Comparison of ENCODE assay signal across 1 cellular context in the genomic region with DNA sequence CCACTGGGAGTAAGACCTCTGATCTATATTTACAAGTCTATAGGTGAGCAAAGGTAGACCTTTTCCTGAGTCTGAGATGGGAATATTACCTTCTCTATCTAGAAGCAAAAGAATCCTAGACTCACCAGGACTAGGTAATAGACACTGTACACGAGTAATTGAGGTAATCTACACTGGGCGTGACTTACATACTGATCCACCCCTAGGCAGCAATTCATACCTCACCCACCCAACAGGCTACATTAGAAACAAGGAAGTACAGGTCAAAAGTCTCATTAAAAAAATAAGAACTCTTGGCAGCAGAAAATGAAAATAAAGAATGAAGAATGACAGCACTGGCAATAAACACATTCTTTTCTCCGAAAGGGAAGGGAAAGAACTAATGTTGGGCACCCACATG.
TF ChIP-seq lines count a peak whose summit lies in the region.

No MANE protein-coding gene starts in this region.

TF ChIP-seq in GM23338, 12 proteins besides CTCF, POLR2A, EP300 and RAD21 (continued from another document):
- TF ChIP-seq, protein P1, sequence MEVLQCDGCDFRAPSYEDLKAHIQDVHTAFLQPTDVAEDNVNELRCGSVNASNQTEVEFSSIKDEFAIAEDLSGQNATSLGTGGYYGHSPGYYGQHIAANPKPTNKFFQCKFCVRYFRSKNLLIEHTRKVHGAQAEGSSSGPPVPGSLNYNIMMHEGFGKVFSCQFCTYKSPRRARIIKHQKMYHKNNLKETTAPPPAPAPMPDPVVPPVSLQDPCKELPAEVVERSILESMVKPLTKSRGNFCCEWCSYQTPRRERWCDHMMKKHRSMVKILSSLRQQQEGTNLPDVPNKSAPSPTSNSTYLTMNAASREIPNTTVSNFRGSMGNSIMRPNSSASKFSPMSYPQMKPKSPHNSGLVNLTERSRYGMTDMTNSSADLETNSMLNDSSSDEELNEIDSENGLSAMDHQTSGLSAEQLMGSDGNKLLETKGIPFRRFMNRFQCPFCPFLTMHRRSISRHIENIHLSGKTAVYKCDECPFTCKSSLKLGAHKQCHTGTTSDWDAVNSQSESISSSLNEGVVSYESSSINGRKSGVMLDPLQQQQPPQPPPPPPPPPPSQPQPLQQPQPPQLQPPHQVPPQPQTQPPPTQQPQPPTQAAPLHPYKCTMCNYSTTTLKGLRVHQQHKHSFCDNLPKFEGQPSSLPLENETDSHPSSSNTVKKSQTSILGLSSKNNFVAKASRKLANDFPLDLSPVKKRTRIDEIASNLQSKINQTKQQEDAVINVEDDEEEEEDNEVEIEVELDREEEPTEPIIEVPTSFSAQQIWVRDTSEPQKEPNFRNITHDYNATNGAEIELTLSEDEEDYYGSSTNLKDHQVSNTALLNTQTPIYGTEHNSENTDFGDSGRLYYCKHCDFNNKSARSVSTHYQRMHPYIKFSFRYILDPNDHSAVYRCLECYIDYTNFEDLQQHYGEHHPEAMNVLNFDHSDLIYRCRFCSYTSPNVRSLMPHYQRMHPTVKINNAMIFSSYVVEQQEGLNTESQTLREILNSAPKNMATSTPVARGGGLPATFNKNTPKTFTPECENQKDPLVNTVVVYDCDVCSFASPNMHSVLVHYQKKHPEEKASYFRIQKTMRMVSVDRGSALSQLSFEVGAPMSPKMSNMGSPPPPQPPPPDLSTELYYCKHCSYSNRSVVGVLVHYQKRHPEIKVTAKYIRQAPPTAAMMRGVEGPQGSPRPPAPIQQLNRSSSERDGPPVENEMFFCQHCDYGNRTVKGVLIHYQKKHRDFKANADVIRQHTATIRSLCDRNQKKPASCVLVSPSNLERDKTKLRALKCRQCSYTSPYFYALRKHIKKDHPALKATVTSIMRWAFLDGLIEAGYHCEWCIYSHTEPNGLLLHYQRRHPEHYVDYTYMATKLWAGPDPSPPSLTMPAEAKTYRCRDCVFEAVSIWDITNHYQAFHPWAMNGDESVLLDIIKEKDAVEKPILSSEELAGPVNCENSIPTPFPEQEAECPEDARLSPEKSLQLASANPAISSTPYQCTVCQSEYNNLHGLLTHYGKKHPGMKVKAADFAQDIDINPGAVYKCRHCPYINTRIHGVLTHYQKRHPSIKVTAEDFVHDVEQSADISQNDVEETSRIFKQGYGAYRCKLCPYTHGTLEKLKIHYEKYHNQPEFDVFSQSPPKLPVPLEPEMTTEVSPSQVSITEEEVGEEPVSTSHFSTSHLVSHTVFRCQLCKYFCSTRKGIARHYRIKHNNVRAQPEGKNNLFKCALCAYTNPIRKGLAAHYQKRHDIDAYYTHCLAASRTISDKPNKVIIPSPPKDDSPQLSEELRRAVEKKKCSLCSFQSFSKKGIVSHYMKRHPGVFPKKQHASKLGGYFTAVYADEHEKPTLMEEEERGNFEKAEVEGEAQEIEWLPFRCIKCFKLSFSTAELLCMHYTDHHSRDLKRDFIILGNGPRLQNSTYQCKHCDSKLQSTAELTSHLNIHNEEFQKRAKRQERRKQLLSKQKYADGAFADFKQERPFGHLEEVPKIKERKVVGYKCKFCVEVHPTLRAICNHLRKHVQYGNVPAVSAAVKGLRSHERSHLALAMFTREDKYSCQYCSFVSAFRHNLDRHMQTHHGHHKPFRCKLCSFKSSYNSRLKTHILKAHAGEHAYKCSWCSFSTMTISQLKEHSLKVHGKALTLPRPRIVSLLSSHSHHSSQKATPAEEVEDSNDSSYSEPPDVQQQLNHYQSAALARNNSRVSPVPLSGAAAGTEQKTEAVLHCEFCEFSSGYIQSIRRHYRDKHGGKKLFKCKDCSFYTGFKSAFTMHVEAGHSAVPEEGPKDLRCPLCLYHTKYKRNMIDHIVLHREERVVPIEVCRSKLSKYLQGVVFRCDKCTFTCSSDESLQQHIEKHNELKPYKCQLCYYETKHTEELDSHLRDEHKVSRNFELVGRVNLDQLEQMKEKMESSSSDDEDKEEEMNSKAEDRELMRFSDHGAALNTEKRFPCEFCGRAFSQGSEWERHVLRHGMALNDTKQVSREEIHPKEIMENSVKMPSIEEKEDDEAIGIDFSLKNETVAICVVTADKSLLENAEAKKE (CRISPR knock-in tag; IDR thresholded peaks at IDR 0.05), result no peak
- TF ChIP-seq, protein P2, sequence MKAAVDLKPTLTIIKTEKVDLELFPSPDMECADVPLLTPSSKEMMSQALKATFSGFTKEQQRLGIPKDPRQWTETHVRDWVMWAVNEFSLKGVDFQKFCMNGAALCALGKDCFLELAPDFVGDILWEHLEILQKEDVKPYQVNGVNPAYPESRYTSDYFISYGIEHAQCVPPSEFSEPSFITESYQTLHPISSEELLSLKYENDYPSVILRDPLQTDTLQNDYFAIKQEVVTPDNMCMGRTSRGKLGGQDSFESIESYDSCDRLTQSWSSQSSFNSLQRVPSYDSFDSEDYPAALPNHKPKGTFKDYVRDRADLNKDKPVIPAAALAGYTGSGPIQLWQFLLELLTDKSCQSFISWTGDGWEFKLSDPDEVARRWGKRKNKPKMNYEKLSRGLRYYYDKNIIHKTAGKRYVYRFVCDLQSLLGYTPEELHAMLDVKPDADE (IDR thresholded peaks at IDR 0.05), result no peak
- no peak for TF ChIP-seq POLR2AphosphoS5 (IDR thresholded peaks at IDR 0.05; ENCODE audit: low read depth)
- TF ChIP-seq ZNF331 (CRISPR knock-in tag; IDR thresholded peaks at IDR 0.05; ENCODE audit: low read depth), result no peak
- no peak for TF ChIP-seq EZH2phosphoT487 (IDR thresholded peaks at IDR 0.05; ENCODE audit: unreplicated experiment)
- no peak for TF ChIP-seq NANOG (IDR thresholded peaks at IDR 0.05; ENCODE audit: borderline replicate concordance)
